Comparison of ENCODE assay signal across 15 cellular contexts in genomic region chr4:5052424-5052702, GRCh38. TPM values are rescaled to one million over a fixed set of nuclear protein-coding genes. Genes with fewer than 3 reads are reported as not detected.
A peak's percentile ranks its signal among the peaks of the same experiment; 100 is the strongest.
DNase-seq lines count a peak whose midpoint lies in the region; ATAC-seq and TF ChIP-seq lines count a peak whose summit lies in the region.
"Had no signal": no experiment of that assay in that cellular context is flagged by ENCODE, and none has a peak within 500 bp of the region (broad histone marks: within the 10 kb centered on the region; RNA-seq: fewer than 3 reads in every experiment).

No MANE protein-coding gene starts in this region.

- H3K79me2 ChIP-seq in hepatocyte, result no peaks in the 10 kb centered on the region

- no peak for TF ChIP-seq CTCF in Caco-2 (IDR thresholded peaks at IDR 0.05; ENCODE audit: insufficient read depth in 1 of 2, low read depth in 1 of 2, low read length in 1 of 2, severe bottlenecking in 1 of 2, unreplicated experiment in 1 of 2)
- no peak for TF ChIP-seq CTCF in hepatocyte (IDR thresholded peaks at IDR 0.05; ENCODE audit: poor library complexity)
- TF ChIP-seq CTCF in sigmoid colon (IDR thresholded peaks at IDR 0.05), result no peak
- no peak for TF ChIP-seq CTCF in progenitor cell of endocrine pancreas (IDR thresholded peaks at IDR 0.05; ENCODE audit: unreplicated experiment)

- H3K9ac ChIP-seq in SK-N-MC (ENCODE audit: insufficient read length), result no peak overlapping the region

- no peak overlapping the region for H3K27ac Mint-ChIP-seq in Caco-2 (ENCODE audit: unreplicated experiment)
- H3K27ac Mint-ChIP-seq in progenitor cell of endocrine pancreas, result no peak overlapping the region
- H3K27ac Mint-ChIP-seq: activated naive CD8-positive, alpha-beta T cell treated with anti-CD3 and anti-CD28 coated beads, Interleukin-2, amount 10 ng/mL, durations not matched to agents 7 days and 5 days had no signal

- peak overlapping the region; percentile 73 for H3K4me3 Mint-ChIP-seq in Caco-2 (ENCODE audit: unreplicated experiment)
- no peak overlapping the region for H3K4me3 Mint-ChIP-seq in progenitor cell of endocrine pancreas (ENCODE audit: low read depth)

- H3K4me3 ChIP-seq in Caco-2 (ENCODE audit: low read depth, low read length) (no peak overlapping the region), SK-N-MC (peak overlapping the region; percentile 97), hepatocyte (no peak overlapping the region), sigmoid colon (peak overlapping the region in 3 of 4 donors; percentile 49 to 60 (median 54))

- H3K4me1 Mint-ChIP-seq in Caco-2 (ENCODE audit: low read depth, unreplicated experiment) (peaks cover 20% of the 10 kb centered on the region), progenitor cell of endocrine pancreas (ENCODE audit: low read depth) (peaks cover 6% of the 10 kb centered on the region)

- WGBS in hepatocyte (ENCODE audit: low lambda C conversion rate, missing lambda C conversion rate), result 73% methylated on average over 6 of the region's 6 CpGs
- WGBS in sigmoid colon, 2 donors, result 41 to 59% methylated on average over 6 of the region's 6 CpGs

- H3K36me3 ChIP-seq in Caco-2 (ENCODE audit: control insufficient read depth, insufficient read depth, low read length), result no peaks in the 10 kb centered on the region
- no peaks in the 10 kb centered on the region for H3K36me3 ChIP-seq in SK-N-MC (ENCODE audit: insufficient read depth, low read length)
- no peaks in the 10 kb centered on the region for H3K36me3 ChIP-seq in hepatocyte (replicated peaks; ENCODE audit: insufficient read depth, low read depth)
- H3K36me3 ChIP-seq in sigmoid colon, result no peaks in the 10 kb centered on the region

- H3K27me3 ChIP-seq in Caco-2 (replicated peaks; ENCODE audit: control insufficient read depth, insufficient read depth, low read length) (no peaks in the 10 kb centered on the region), hepatocyte (peaks cover 29% of the 10 kb centered on the region), sigmoid colon (no peaks in the 10 kb centered on the region)

- TF ChIP-seq EP300 in sigmoid colon (IDR thresholded peaks at IDR 0.05), result no peak

- BruUV-seq in Caco-2 (replicated peaks; lab: Mats Ljungman, UMichigan), result no TSS peak

- H3K36me3 Mint-ChIP-seq in Caco-2 (ENCODE audit: insufficient read depth, unreplicated experiment) (peaks cover 18% of the 10 kb centered on the region), progenitor cell of endocrine pancreas (ENCODE audit: insufficient read depth) (no peaks in the 10 kb centered on the region)
- H3K36me3 Mint-ChIP-seq: activated naive CD8-positive, alpha-beta T cell treated with anti-CD3 and anti-CD28 coated beads, Interleukin-2, amount 10 ng/mL, durations not matched to agents 7 days and 5 days had no signal

- H3K4me1 ChIP-seq in Caco-2 (peaks cover 46% of the 10 kb centered on the region), hepatocyte (ENCODE audit: insufficient read depth) (peaks cover 6% of the 10 kb centered on the region), sigmoid colon (peaks cover 0 to 22% (median 18%) of the 10 kb centered on the region in 4 donors)

- no peaks in the 10 kb centered on the region for H3K9me3 Mint-ChIP-seq in Caco-2 (ENCODE audit: unreplicated experiment)
- H3K9me3 Mint-ChIP-seq in progenitor cell of endocrine pancreas (ENCODE audit: low read depth), result no peaks in the 10 kb centered on the region
- H3K9me3 Mint-ChIP-seq: activated naive CD8-positive, alpha-beta T cell treated with anti-CD3 and anti-CD28 coated beads, Interleukin-2, amount 10 ng/mL, durations not matched to agents 7 days and 5 days had no signal

- H3K9me3 ChIP-seq in Caco-2 (no peaks in the 10 kb centered on the region), SK-N-MC (ENCODE audit: low read depth, low read length) (no peaks in the 10 kb centered on the region), hepatocyte (ENCODE audit: low read depth) (no peaks in the 10 kb centered on the region), sigmoid colon (no peaks in the 10 kb centered on the region)

- TF ChIP-seq POLR2A in sigmoid colon (IDR thresholded peaks at IDR 0.05), result no peak

- H3K27me3 Mint-ChIP-seq in Caco-2 (ENCODE audit: insufficient read depth, unreplicated experiment), result no peaks in the 10 kb centered on the region
- peaks cover 70% of the 10 kb centered on the region for H3K27me3 Mint-ChIP-seq in progenitor cell of endocrine pancreas

- CTCF ChIA-PET in Caco-2 (lab: Charles Lee), result no interaction called here

- no peak for ATAC-seq in GM21825 (IDR thresholded peaks at IDR 0.05; ENCODE audit: unreplicated experiment)

- no peaks in the 10 kb centered on the region for H4K20me1 ChIP-seq in hepatocyte (ENCODE audit: insufficient read depth, poor library complexity, severe bottlenecking)

- POLR2A ChIA-PET in Caco-2 (lab: Charles Lee), result no interaction called here

- peak overlapping the region; percentile 99 for H3K4me2 ChIP-seq in hepatocyte

- H2AFZ ChIP-seq in hepatocyte, result no peak overlapping the region

- intact Hi-C loops in Caco-2 (cut with micrococcal nuclease; ENCODE audit: unreplicated experiment) (loop anchor here (10.0 kb wide), 1 partner anchor 322 kb away; no protein-coding TSS in a partner anchor), sigmoid colon (cut with DNase I) (loop anchor here (10.0 kb wide), 1 partner anchor 762 kb away; no protein-coding TSS in a partner anchor)

- H3K9me2 ChIP-seq in hepatocyte (replicated peaks; ENCODE audit: insufficient read depth), result no peaks in the 10 kb centered on the region

- DNase-seq in Caco-2 (no peak), SK-N-MC (ENCODE audit: low read depth, low spot score) (no peak), hepatocyte (ENCODE audit: low spot score) (no peak), sigmoid colon (no peak), progenitor cell of endocrine pancreas (ENCODE audit: low spot score, unreplicated experiment) (no peak), NCI-H2081 treated with DMSO at 0.1 percent for 48 hours (lab: John Stamatoyannopoulos, UW) (no peak), NCI-H2081 (lab: John Stamatoyannopoulos, UW) (no peak)
- DNase-seq: GDM1, NCI-H1417 treated with DMSO at 0.1 percent for 48 hours, OCI-M1 had no signal

- no peak overlapping the region for H3K27ac ChIP-seq in SK-N-MC
- no peak overlapping the region for H3K27ac ChIP-seq in hepatocyte
- H3K27ac ChIP-seq in sigmoid colon, result peak overlapping the region in 1 of 4 donors; percentile 57
- H3K27ac ChIP-seq: HL-60, VCaP had no signal

RNA-seq across cellular contexts. Expression of gene STK32B, which starts 1.1 kb away (rescaled TPM):
- total RNA-seq in Caco-2 (2022) (8.8 and 11.2 TPM in 2 replicates), hepatocyte (1.6 and 3.9 TPM in 2 replicates), sigmoid colon (1 to 10 TPM; 1.5 to 3.9 (median 2.2) TPM), progenitor cell of endocrine pancreas (0.24 and 0.36 TPM in 2 replicates)
- polyA plus RNA-seq in hepatocyte (0.51 and 1.00 TPM in 2 replicates), sigmoid colon (1 to 10 TPM in 1 of 3 donors, under 1 TPM in 2; 0.23 to 3.0 (median 0.51) TPM)
- total RNA-seq: activated naive CD8-positive, alpha-beta T cell treated with anti-CD3 and anti-CD28 coated beads, Interleukin-2, amount 10 ng/mL, durations not matched to agents 7 days and 5 days had no signal

RNA-seq across cellular contexts. Expression of gene CYTL1, which starts 33.1 kb away (rescaled TPM):
- total RNA-seq in Caco-2 (2022), result not detected in 2 replicates
- 37.4 and 52.3 TPM in 2 replicates for total RNA-seq in hepatocyte
- 39.1 and 55.4 TPM in 2 replicates for polyA plus RNA-seq in hepatocyte
- total RNA-seq in sigmoid colon, result 1 to 10 TPM; 1.1 to 3.6 (median 1.7) TPM
- polyA plus RNA-seq in sigmoid colon, result under 1 TPM in 1 of 3 donors, not detected in 2; 0.54 TPM
- total RNA-seq in progenitor cell of endocrine pancreas, result 1.2 TPM in 2 replicates
- total RNA-seq: activated naive CD8-positive, alpha-beta T cell treated with anti-CD3 and anti-CD28 coated beads, Interleukin-2, amount 10 ng/mL, durations not matched to agents 7 days and 5 days; myocyte had no signal

Comparison
In these comparisons a context has a peak if more than half of its experiments do, and no peak if none do; other contexts are left out.
1. H3K4me3 ChIP-seq: peak in SK-N-MC (single experiment) and sigmoid colon (3 of 4); none in Caco-2 (single experiment) and hepatocyte (single experiment).